Comparison of ENCODE assay signal across 13 cellular contexts in the genomic region with DNA sequence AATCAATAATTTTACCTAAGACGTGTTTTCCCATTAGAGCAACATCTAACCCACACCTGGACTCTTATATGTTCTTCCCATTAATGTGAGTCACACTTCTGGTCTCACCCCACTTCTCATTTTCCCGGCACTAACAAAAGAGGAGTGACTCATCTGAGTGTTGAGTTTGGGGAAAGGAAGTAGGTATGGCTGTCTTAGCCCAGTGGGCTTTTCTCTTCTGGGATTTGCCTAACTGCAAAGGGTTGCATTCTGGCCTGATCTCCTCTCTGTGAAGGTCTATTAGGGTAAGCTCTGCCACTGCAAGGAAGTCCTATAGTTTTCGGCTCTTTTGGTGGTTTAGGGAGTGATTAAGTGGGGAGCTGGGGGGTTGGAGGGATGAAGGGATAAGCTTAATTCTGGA.
DNase-seq lines count a peak whose midpoint lies in the region; ATAC-seq and TF ChIP-seq lines count a peak whose summit lies in the region.
"Had no signal": no experiment of that assay in that cellular context is flagged by ENCODE, and none has a peak within 500 bp of the region (broad histone marks: within the 10 kb centered on the region; RNA-seq: fewer than 3 reads in every experiment).

No MANE protein-coding gene starts in this region.

- no peaks in the 10 kb centered on the region for H3K4me1 ChIP-seq in CD8-positive, alpha-beta memory T cell (ENCODE audit: insufficient read depth, low read length)

- H3K27ac Mint-ChIP-seq in CD8-positive, alpha-beta memory T cell: no peak overlapping the region
- H3K27ac Mint-ChIP-seq: activated CD4-positive, alpha-beta memory T cell treated with anti-CD3 and anti-CD28 coated beads, Interleukin-2, amount 10 ng/mL, durations not matched to agents 7 days and 5 days had no signal

- H3K36me3 Mint-ChIP-seq in CD8-positive, alpha-beta memory T cell: peaks cover 0 to 3% (median 2%) of the 10 kb centered on the region in 3 donors

- CTCF ChIA-PET in CD8-positive, alpha-beta memory T cell (lab: Charles Lee): no interaction called here

- H3K36me3 ChIP-seq in H7 (replicated peaks; ENCODE audit: control insufficient read depth, insufficient read depth, low read length): no peaks in the 10 kb centered on the region
- H3K36me3 ChIP-seq in CD8-positive, alpha-beta memory T cell (ENCODE audit: insufficient read depth, low read length): no peaks in the 10 kb centered on the region

- H3K4me3 Mint-ChIP-seq in CD8-positive, alpha-beta memory T cell: no peak overlapping the region
- H3K4me3 Mint-ChIP-seq: activated CD4-positive, alpha-beta memory T cell treated with anti-CD3 and anti-CD28 coated beads, Interleukin-2, amount 10 ng/mL, durations not matched to agents 7 days and 5 days had no signal

- TF ChIP-seq CTCF in AG09309 (IDR thresholded peaks at IDR 0.05; ENCODE audit: control insufficient read depth, insufficient read depth, low read depth, low read length, missing control alignments): no peak

- no peak overlapping the region for H3K4me3 ChIP-seq in AG09309 (ENCODE audit: control insufficient read depth, low read depth, low read length)
- no peak overlapping the region for H3K4me3 ChIP-seq in H7 (ENCODE audit: insufficient read depth, low read depth, low read length)
- no peak overlapping the region for H3K4me3 ChIP-seq in CD8-positive, alpha-beta memory T cell (ENCODE audit: low read length)

- no peaks in the 10 kb centered on the region for H3K4me1 Mint-ChIP-seq in CD8-positive, alpha-beta memory T cell
- H3K4me1 Mint-ChIP-seq: activated CD4-positive, alpha-beta memory T cell treated with anti-CD3 and anti-CD28 coated beads, Interleukin-2, amount 10 ng/mL, durations not matched to agents 7 days and 5 days had no signal

- no peak for ATAC-seq in GM21619 (IDR thresholded peaks at IDR 0.05; ENCODE audit: unreplicated experiment)
- no peak for ATAC-seq in GM21367 (IDR thresholded peaks at IDR 0.05; ENCODE audit: unreplicated experiment)

- H3K27ac ChIP-seq in CD8-positive, alpha-beta memory T cell (ENCODE audit: low read depth, low read length): no peak overlapping the region

- POLR2A ChIA-PET in CD8-positive, alpha-beta memory T cell (lab: Charles Lee): no interaction called here

- no peaks in the 10 kb centered on the region for H3K27me3 Mint-ChIP-seq in CD8-positive, alpha-beta memory T cell
- H3K27me3 Mint-ChIP-seq: activated CD4-positive, alpha-beta memory T cell treated with anti-CD3 and anti-CD28 coated beads, Interleukin-2, amount 10 ng/mL, durations not matched to agents 7 days and 5 days had no signal

- DNase-seq in AG09309 (ENCODE audit: low read depth) (peak; percentile 2), H7 (peak; percentile 1), SW480 (ENCODE audit: low spot score) (peak; percentile 22), glomerular visceral epithelial cell (ENCODE audit: extremely low spot score) (peak; percentile 60), medulla oblongata (ENCODE audit: extremely low spot score) (no peak)
- DNase-seq in CD8-positive, alpha-beta memory T cell: no peak
- DNase-seq: activated CD4-positive, alpha-beta memory T cell treated with anti-CD3 and anti-CD28 coated beads, Interleukin-2, amount 10 ng/mL, durations not matched to agents 7 days and 5 days; foreskin melanocyte; midbrain; NCI-H1092 treated with DMSO at 0.1 percent for 48 hours; small intestine had no signal

- no peaks in the 10 kb centered on the region for H3K9me3 ChIP-seq in CD8-positive, alpha-beta memory T cell (ENCODE audit: low read length)

- no peaks in the 10 kb centered on the region for H3K9me3 Mint-ChIP-seq in CD8-positive, alpha-beta memory T cell
- H3K9me3 Mint-ChIP-seq: activated CD4-positive, alpha-beta memory T cell treated with anti-CD3 and anti-CD28 coated beads, Interleukin-2, amount 10 ng/mL, durations not matched to agents 7 days and 5 days had no signal

- no peaks in the 10 kb centered on the region for H3K27me3 ChIP-seq in H7 (ENCODE audit: control insufficient read depth, insufficient read depth, low read length)
- H3K27me3 ChIP-seq in CD8-positive, alpha-beta memory T cell (ENCODE audit: insufficient read depth, low read length, poor library complexity, severe bottlenecking): no peaks in the 10 kb centered on the region

Comparison
In these comparisons a context has a peak if more than half of its experiments do, and no peak if none do; other contexts are left out.
1. DNase-seq: peak in AG09309 (single experiment), H7 (single experiment), SW480 (single experiment) and glomerular visceral epithelial cell (single experiment); none in medulla oblongata (single experiment) and CD8-positive, alpha-beta memory T cell (0 of 5).